In the genomic region with DNA sequence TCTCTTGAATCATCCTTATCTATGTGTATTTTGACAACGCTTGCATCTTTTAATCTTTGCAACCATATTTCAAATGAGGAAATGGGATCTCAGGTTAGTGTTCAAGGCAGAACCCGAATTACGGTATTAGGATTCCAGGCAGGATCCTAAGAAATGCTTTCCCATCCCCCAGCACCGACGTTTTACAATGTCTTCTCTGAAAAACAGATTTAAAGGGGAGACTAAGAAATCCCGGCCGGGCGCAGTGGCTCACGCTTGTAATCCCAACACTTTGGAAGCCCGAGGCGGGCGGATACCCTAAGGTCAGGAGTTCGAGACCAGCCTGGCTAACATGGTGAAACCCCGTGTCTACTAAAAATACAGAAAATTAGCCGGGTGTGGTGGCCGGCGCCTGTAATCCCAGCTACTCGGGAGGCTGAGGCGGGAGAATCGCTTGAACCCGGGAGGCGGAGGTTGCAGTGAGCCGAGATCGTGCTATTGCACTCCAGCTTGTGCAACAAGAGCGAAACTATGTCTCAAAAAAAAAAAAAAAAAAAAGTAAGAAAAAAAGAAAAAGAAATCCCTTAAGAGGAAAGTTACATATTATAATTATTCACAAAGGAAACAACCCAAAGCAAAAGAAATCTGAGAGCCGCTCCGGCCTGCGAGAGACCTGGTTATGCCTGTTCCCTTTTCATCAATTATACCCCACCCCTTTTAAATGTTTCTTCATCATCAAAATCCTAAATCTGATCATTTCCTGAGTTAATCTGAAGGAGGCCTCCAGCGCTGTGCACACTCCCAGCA, we compare ENCODE assay signal across 8 cellular contexts. TPM values are rescaled to one million over a fixed set of nuclear protein-coding genes. Genes with fewer than 3 reads are reported as not detected.
DNase-seq lines count a peak whose midpoint lies in the region; ATAC-seq, FAIRE-seq and TF ChIP-seq lines count a peak whose summit lies in the region.

No MANE protein-coding gene starts in this region.

- H3K27ac ChIP-seq in mesendoderm (ENCODE audit: low read depth, low read length): peak overlapping the region; percentile 39

- no peak overlapping the region for H2BK15ac ChIP-seq in mesendoderm (replicated peaks; ENCODE audit: low read depth)

- H3K56ac ChIP-seq in mesendoderm (ENCODE audit: low read length): peak overlapping the region; percentile 89

- peak; percentile 2 for ATAC-seq in HG03280 (IDR thresholded peaks at IDR 0.05; ENCODE audit: unreplicated experiment)

- H2BK120ac ChIP-seq in mesendoderm (ENCODE audit: low read depth, low read length): no peak overlapping the region

- H3K4me2 ChIP-seq in mesendoderm (ENCODE audit: low read length): peak overlapping the region; percentile 34

- H3K9me3 Mint-ChIP-seq in HFFc6: no peaks in the 10 kb centered on the region

- H3K18ac ChIP-seq in mesendoderm (ENCODE audit: low read length): peak overlapping the region; percentile 88

- no peak for TF ChIP-seq CTCF in bronchial epithelial cell (IDR thresholded peaks at IDR 0.05; ENCODE audit: insufficient read depth, low read length, severe bottlenecking)
- no peak for TF ChIP-seq CTCF in HFFc6 (IDR thresholded peaks at IDR 0.05)

- no peak overlapping the region for H2BK5ac ChIP-seq in mesendoderm (ENCODE audit: low read length)

- H3K27me3 ChIP-seq in bronchial epithelial cell (ENCODE audit: control insufficient read depth, insufficient read depth, low read length) (no peaks in the 10 kb centered on the region), mesendoderm (ENCODE audit: insufficient read depth, low read length, poor library complexity) (no peaks in the 10 kb centered on the region)

- no peaks in the 10 kb centered on the region for H3K4me1 ChIP-seq in mesendoderm (ENCODE audit: control insufficient read depth, low read depth, low read length)

- H2AK5ac ChIP-seq in mesendoderm (ENCODE audit: low read length): no peak overlapping the region

- H3K27ac Mint-ChIP-seq in HFFc6: no peak overlapping the region

- peaks cover 14% of the 10 kb centered on the region for H3K36me3 Mint-ChIP-seq in HFFc6 (ENCODE audit: low read depth)

- H3K4ac ChIP-seq in mesendoderm (ENCODE audit: low read depth, low read length): peak overlapping the region; percentile 24

- DNase-seq in EH (ENCODE audit: low read depth) (peak; percentile 31), bronchial epithelial cell (ENCODE audit: low read depth) (no peak), mesendoderm (peak; percentile 9), RCC 7860 (ENCODE audit: low spot score) (no peak), HFFc6 (no peak), SW480 (ENCODE audit: low spot score) (no peak), NK-92 (lab: John Stamatoyannopoulos, UW; ENCODE audit: unreplicated experiment) (no peak)

- H3K4me3 Mint-ChIP-seq in HFFc6: no peak overlapping the region

- no peak for FAIRE-seq in bronchial epithelial cell (lab: Jason Lieb, UNC)
- no peak for FAIRE-seq in RCC 7860 (lab: Jason Lieb, UNC)

- H3K79me1 ChIP-seq in mesendoderm (ENCODE audit: low read length): peaks cover 2% of the 10 kb centered on the region

- peak overlapping the region; percentile 64 for H3K4me3 ChIP-seq in bronchial epithelial cell (ENCODE audit: low read depth, low read length)
- H3K4me3 ChIP-seq in mesendoderm (ENCODE audit: low read length): peak overlapping the region; percentile 57

- peaks cover 24% of the 10 kb centered on the region for H3K79me2 ChIP-seq in mesendoderm (ENCODE audit: control insufficient read depth, insufficient read depth, low read length)

- H3K4me1 Mint-ChIP-seq in HFFc6 (ENCODE audit: low read depth): peaks cover 20% of the 10 kb centered on the region

- WGBS in mesendoderm (ENCODE audit: extremely low coverage, insufficient coverage, low lambda C conversion rate): no CpG with 5 or more reads among the region's 29 CpGs

- no peaks in the 10 kb centered on the region for H3K36me3 ChIP-seq in bronchial epithelial cell (ENCODE audit: control insufficient read depth, insufficient read depth, low read length)
- H3K36me3 ChIP-seq in mesendoderm (ENCODE audit: control insufficient read depth, insufficient read depth, low read length): no peaks in the 10 kb centered on the region

- no peak overlapping the region for H3K23ac ChIP-seq in mesendoderm (ENCODE audit: low read length)

- no peaks in the 10 kb centered on the region; the same call in 1 of the 2 replicates for H3K27me3 Mint-ChIP-seq in HFFc6 (ENCODE audit: insufficient read depth)

- H3K9ac ChIP-seq in mesendoderm (ENCODE audit: low read length): peak overlapping the region; percentile 77

- H4K5ac ChIP-seq in mesendoderm (ENCODE audit: low read length): no peak overlapping the region

- H4K8ac ChIP-seq in mesendoderm (ENCODE audit: low read depth, low read length): peak overlapping the region; percentile 14

RNA-seq across cellular contexts. Expression of gene GORAB, which starts 0.8 kb away (rescaled TPM):
- 6.1 and 7.6 TPM in 2 replicates for total RNA-seq in bronchial epithelial cell
- polyA plus RNA-seq in mesendoderm (2013, experiment 1 of 2): 7.8 TPM
- 7.5 TPM for polyA plus RNA-seq in mesendoderm (2013, experiment 2 of 2)
- 10 to 100 TPM; 13.7 to 18.5 (median 16.3) TPM for total RNA-seq in HFFc6 (2021; fragmentation: NEBNext Ultra II Directional; extraction: Animal tissue kit (Norgen Biotek cat#: 25700))

Comparison
In these comparisons a context has a peak if more than half of its experiments do, and no peak if none do; other contexts are left out.
1. DNase-seq: peak in EH (single experiment) and mesendoderm (single experiment); none in bronchial epithelial cell (single experiment), RCC 7860 (single experiment), HFFc6 (single experiment), SW480 (single experiment) and NK-92 (single experiment).